20 cellular contexts compared by ENCODE assay signal in genomic region chr5:147552897-147553296, GRCh38. TPM values are rescaled to one million over a fixed set of nuclear protein-coding genes. Genes with fewer than 3 reads are reported as not detected.
DNase-seq lines count a peak whose midpoint lies in the region; ATAC-seq and TF ChIP-seq lines count a peak whose summit lies in the region.
"Had no signal": no experiment of that assay in that cellular context is flagged by ENCODE, and none has a peak within 500 bp of the region (broad histone marks: within the 10 kb centered on the region; RNA-seq: fewer than 3 reads in every experiment).

No MANE protein-coding gene starts in this region.

- H3K79me2 ChIP-seq in trophoblast cell (ENCODE audit: control insufficient read depth, insufficient read depth, low read length, poor library complexity) = no peaks in the 10 kb centered on the region

- no peak for ATAC-seq in heart right ventricle
- ATAC-seq: Right ventricle myocardium inferior had no signal

- WGBS in heart right ventricle, 2 donors = 84 to 87% methylated on average over 4 of the region's 4 CpGs
- 55% methylated on average over 4 of the region's 4 CpGs for WGBS in esophagus muscularis mucosa
- no CpG with 5 or more reads among the region's 4 CpGs for WGBS in trophoblast cell (ENCODE audit: extremely low coverage, insufficient coverage, insufficient read length)

- H3K79me1 ChIP-seq in trophoblast cell (ENCODE audit: low read length) = peaks cover 15% of the 10 kb centered on the region

- H3K4ac ChIP-seq in trophoblast cell (ENCODE audit: low read depth, low read length) = no peak overlapping the region

- H3K36me3 Mint-ChIP-seq in activated T-helper 2 cell treated with anti-CD3 and anti-CD28 coated beads, Interferon-gamma antibody, Interleukin-2, Interleukin-4, amounts not matched to agents 10 μg/mL and 5 μg/mL and 100 μg/mL, durations not matched to agents 14 hours and 24 hours and 36 hours (ENCODE audit: low read depth) = no peaks in the 10 kb centered on the region

- no peak overlapping the region for H2BK120ac ChIP-seq in trophoblast cell (ENCODE audit: insufficient read depth, low read length, poor library complexity)

- TF ChIP-seq EP300 in esophagus muscularis mucosa (IDR thresholded peaks at IDR 0.05) = no peak

- H3K9me3 Mint-ChIP-seq in activated T-helper 2 cell treated with anti-CD3 and anti-CD28 coated beads, Interferon-gamma antibody, Interleukin-2, Interleukin-4, amounts not matched to agents 10 μg/mL and 5 μg/mL and 100 μg/mL, durations not matched to agents 14 hours and 24 hours and 36 hours = no peaks in the 10 kb centered on the region

- H2AK5ac ChIP-seq in trophoblast cell (ENCODE audit: low read length) = no peak overlapping the region

- H2BK12ac ChIP-seq in trophoblast cell (ENCODE audit: low read length) = no peak overlapping the region

- H3K27me3 Mint-ChIP-seq in activated T-helper 2 cell treated with anti-CD3 and anti-CD28 coated beads, Interferon-gamma antibody, Interleukin-2, Interleukin-4, amounts not matched to agents 10 μg/mL and 5 μg/mL and 100 μg/mL, durations not matched to agents 14 hours and 24 hours and 36 hours (ENCODE audit: low read depth) = no peaks in the 10 kb centered on the region

- H3K4me1 ChIP-seq in left ventricle myocardium inferior (peaks cover 26% of the 10 kb centered on the region), heart right ventricle (peaks cover 0 to 45% (median 22%) of the 10 kb centered on the region in 9 donors), esophagus muscularis mucosa (peaks cover 15 to 60% (median 45%) of the 10 kb centered on the region in 4 donors), trophoblast cell (ENCODE audit: control insufficient read depth in 1 of 2, insufficient read depth in 2 of 2, low read length in 2 of 2) (peaks cover 7 to 8% of the 10 kb centered on the region in 2 experiments), uterus (peaks cover 0 to 8% of the 10 kb centered on the region in 2 donors)

- no peak overlapping the region for H3K4me3 Mint-ChIP-seq in activated T-helper 2 cell treated with anti-CD3 and anti-CD28 coated beads, Interferon-gamma antibody, Interleukin-2, Interleukin-4, amounts not matched to agents 10 μg/mL and 5 μg/mL and 100 μg/mL, durations not matched to agents 14 hours and 24 hours and 36 hours (ENCODE audit: low read depth)

- H4K12ac ChIP-seq in trophoblast cell (ENCODE audit: low read depth, low read length) = no peak overlapping the region

- H2BK5ac ChIP-seq in trophoblast cell (ENCODE audit: low read depth, low read length, poor library complexity) = no peak overlapping the region

- H4K91ac ChIP-seq in trophoblast cell (ENCODE audit: low read depth, low read length) = no peak overlapping the region

- H3K4me3 ChIP-seq in left ventricle myocardium inferior = no peak overlapping the region
- H3K4me3 ChIP-seq in heart right ventricle = no peak overlapping the region
- no peak overlapping the region for H3K4me3 ChIP-seq in esophagus muscularis mucosa
- no peak overlapping the region for H3K4me3 ChIP-seq in trophoblast cell (ENCODE audit: low read depth, low read length)
- H3K4me3 ChIP-seq in uterus = no peak overlapping the region
- H3K4me3 ChIP-seq: HAP-1, Peyer's patch had no signal

- DNase-seq in left ventricle myocardium inferior (no peak), heart right ventricle (no peak), esophagus muscularis mucosa (ENCODE audit: extremely low spot score) (no peak), trophoblast cell (no peak), uterus (peak in 1 of 2 donors; percentile 37), activated gamma-delta T cell treated with Interleukin-2 at 50 U/mL for 16 hours (no peak)
- DNase-seq in activated T-helper 2 cell treated with anti-CD3 and anti-CD28 coated beads, Interferon-gamma antibody, Interleukin-2, Interleukin-4, amounts not matched to agents 10 μg/mL and 5 μg/mL and 100 μg/mL, durations not matched to agents 14 hours and 24 hours and 36 hours (ENCODE audit: low spot score) = no peak
- no peak for DNase-seq in activated CD4-positive, alpha-beta T cell treated with anti-CD3 and anti-CD28 coated beads, Interleukin-2, amount 50 U/mL, for 4 hours
- DNase-seq: DMS 273 treated with DMSO at 0.1 percent for 48 hours; KBM-7; NCI-H1105 treated with DMSO at 0.1 percent for 48 hours; NCI-H1694; NCI-H2107; NCI-H510A; NCI-H748 treated with DMSO at 0.1 percent for 48 hours; NK-92 treated with Interleukin-12 subunit alpha and Interleukin-12 subunit beta, amount 100 ng/mL, for 24 hours; Peyer's patch had no signal

- H4K8ac ChIP-seq in trophoblast cell (ENCODE audit: low read depth, low read length) = no peak overlapping the region

- TF ChIP-seq CTCF in left ventricle myocardium inferior (IDR thresholded peaks at IDR 0.05; ENCODE audit: borderline replicate concordance) (no peak), heart right ventricle (IDR thresholded peaks at IDR 0.05) (no peak), esophagus muscularis mucosa (IDR thresholded peaks at IDR 0.05) (no peak), uterus (IDR thresholded peaks at IDR 0.05) (no peak)

- no peak overlapping the region for H3K14ac ChIP-seq in trophoblast cell (ENCODE audit: low read length)

- H3K36me3 ChIP-seq in left ventricle myocardium inferior (no peaks in the 10 kb centered on the region), heart right ventricle (no peaks in the 10 kb centered on the region), esophagus muscularis mucosa (no peaks in the 10 kb centered on the region), trophoblast cell (ENCODE audit: control insufficient read depth in 1 of 2, insufficient read depth in 2 of 2, low read length in 2 of 2) (no peaks in the 10 kb centered on the region), uterus (no peaks in the 10 kb centered on the region)
- H3K36me3 ChIP-seq: HAP-1, Peyer's patch had no signal

- H3K9ac ChIP-seq in trophoblast cell (ENCODE audit: low read length) = no peak overlapping the region

- intact Hi-C loops in left ventricle myocardium inferior (cut with micrococcal nuclease) = loop anchor here (5.0 kb wide), 1 partner anchor 96 kb away; no protein-coding TSS in a partner anchor
- intact Hi-C loops in heart right ventricle (cut with DNase I) = loop anchor here in 3 of 10 donors (5.0 to 10.0 kb wide), 3 partner anchors 41 to 48 kb away; partner anchors contain the start of gene DPYSL3 (in 1 of the 3)
- intact Hi-C loops in esophagus muscularis mucosa (cut with DNase I) = no loop called here
- intact Hi-C loops in uterus (cut with DNase I; ENCODE audit: low total_unique reads) = no loop called here
- intact Hi-C loops in activated T-helper 2 cell treated with anti-CD3 and anti-CD28 coated beads, Interferon-gamma antibody, Interleukin-2, Interleukin-4, amounts not matched to agents 10 μg/mL and 5 μg/mL and 100 μg/mL, durations not matched to agents 14 hours and 24 hours and 36 hours (cut with micrococcal nuclease) = no loop called here

- H3K27ac Mint-ChIP-seq in activated T-helper 2 cell treated with anti-CD3 and anti-CD28 coated beads, Interferon-gamma antibody, Interleukin-2, Interleukin-4, amounts not matched to agents 10 μg/mL and 5 μg/mL and 100 μg/mL, durations not matched to agents 14 hours and 24 hours and 36 hours = no peak overlapping the region

- H3K27ac ChIP-seq in left ventricle myocardium inferior (replicated peaks) (peak overlapping the region; percentile 73), heart right ventricle (peak overlapping the region in 4 of 10 donors; percentile 3 to 81 (median 48)), esophagus muscularis mucosa (replicated peaks in 1 of 4) (peak overlapping the region; percentile 84 to 87 (median 86)), trophoblast cell (ENCODE audit: low read depth, low read length) (peak overlapping the region; percentile 61), uterus (peak overlapping the region; percentile 78 to 85)
- H3K27ac ChIP-seq: 22Rv1 had no signal

- H3K4me2 ChIP-seq in trophoblast cell (ENCODE audit: low read length) = no peak overlapping the region

- no peak overlapping the region for H3K23ac ChIP-seq in trophoblast cell (ENCODE audit: low read length)

- H3K9me3 ChIP-seq in left ventricle myocardium inferior (replicated peaks) (peaks cover 6% of the 10 kb centered on the region), heart right ventricle (peaks cover 0 to 9% (median 0%) of the 10 kb centered on the region in 11 donors), esophagus muscularis mucosa (no peaks in the 10 kb centered on the region), trophoblast cell (ENCODE audit: insufficient read depth, low read depth, low read length) (no peaks in the 10 kb centered on the region), uterus (no peaks in the 10 kb centered on the region)
- H3K9me3 ChIP-seq: HAP-1, Peyer's patch had no signal

- H3K27me3 ChIP-seq in left ventricle myocardium inferior (ENCODE audit: low read depth) (no peaks in the 10 kb centered on the region), heart right ventricle (no peaks in the 10 kb centered on the region), esophagus muscularis mucosa (no peaks in the 10 kb centered on the region), trophoblast cell (ENCODE audit: insufficient read depth, low read length) (no peaks in the 10 kb centered on the region), uterus (no peaks in the 10 kb centered on the region)
- H3K27me3 ChIP-seq: Peyer's patch had no signal

- no peak overlapping the region for H3K18ac ChIP-seq in trophoblast cell (ENCODE audit: low read length)

- TF ChIP-seq POLR2A in esophagus muscularis mucosa (IDR thresholded peaks at IDR 0.05; ENCODE audit: low read depth) = no peak
- TF ChIP-seq POLR2A in uterus (IDR thresholded peaks at IDR 0.05) = no peak

- H3K4me1 Mint-ChIP-seq in activated T-helper 2 cell treated with anti-CD3 and anti-CD28 coated beads, Interferon-gamma antibody, Interleukin-2, Interleukin-4, amounts not matched to agents 10 μg/mL and 5 μg/mL and 100 μg/mL, durations not matched to agents 14 hours and 24 hours and 36 hours (ENCODE audit: low read depth) = no peaks in the 10 kb centered on the region

- no peak overlapping the region for H2AFZ ChIP-seq in trophoblast cell (ENCODE audit: insufficient read depth, low read length, poor library complexity)

RNA-seq across cellular contexts. Expression of gene DPYSL3, which starts 43.0 kb away (rescaled TPM):
- total RNA-seq in left ventricle myocardium inferior (20.7 TPM), heart right ventricle (10 to 100 TPM; 16.6 to 27.4 (median 21.0) TPM), esophagus muscularis mucosa (100 to 1,000 TPM; 295 to 449 (median 378) TPM), uterus (100 to 1,000 TPM; 121 to 213 (median 168) TPM)
- 10 to 100 TPM; 15.2 to 15.8 TPM for polyA plus RNA-seq in heart right ventricle
- polyA plus RNA-seq in trophoblast cell (2013) = 126 and 133 TPM in 2 replicates
- total RNA-seq in activated T-helper 2 cell treated with anti-CD3 and anti-CD28 coated beads, Interferon-gamma antibody, Interleukin-2, Interleukin-4, amounts not matched to agents 10 μg/mL and 5 μg/mL and 100 μg/mL, durations not matched to agents 14 hours and 24 hours and 36 hours = 0.48 and 0.89 TPM in 2 replicates
